Comparison of ENCODE assay signal across 22 cellular contexts in the genomic region with DNA sequence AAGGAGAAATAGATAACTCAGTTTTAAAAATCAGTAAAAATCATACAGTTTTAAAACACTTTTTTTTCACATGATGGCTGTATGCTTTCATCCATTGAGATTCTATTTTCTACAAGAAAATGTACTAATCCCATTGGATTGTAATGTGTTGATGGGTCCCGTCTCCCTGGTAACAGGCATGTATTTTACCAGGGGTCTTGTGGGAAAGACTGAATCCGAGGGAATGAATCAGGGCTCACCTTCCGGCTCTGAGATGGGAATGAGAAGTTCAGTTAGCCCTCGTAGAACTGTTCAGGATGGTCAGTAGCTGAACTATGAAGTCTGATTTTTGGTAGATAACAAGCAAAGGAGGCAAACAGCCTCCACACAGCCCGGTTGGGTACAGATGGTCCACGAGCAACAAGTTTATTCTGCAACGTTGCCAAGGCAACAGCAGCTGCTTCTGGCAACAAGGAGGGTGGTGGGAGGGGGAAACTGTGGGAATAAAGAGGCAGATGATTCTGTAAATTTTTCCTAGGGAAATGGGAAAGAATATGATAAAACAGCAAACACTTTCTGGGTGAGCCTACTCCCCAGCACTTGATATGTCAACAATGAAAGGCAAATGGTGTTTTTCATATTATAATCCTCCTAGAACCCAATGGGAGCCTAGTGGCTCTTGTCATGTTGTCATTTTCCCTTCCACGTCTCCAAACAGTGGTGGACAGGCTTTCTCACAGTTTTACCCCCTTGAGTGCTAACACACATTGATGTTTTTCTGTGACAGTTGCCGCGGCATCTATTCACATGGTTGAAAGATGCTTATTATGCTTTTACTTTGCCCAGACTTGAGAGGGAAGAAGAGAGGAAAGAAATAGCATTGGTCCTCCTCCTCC. TPM values are rescaled to one million over a fixed set of nuclear protein-coding genes. Genes with fewer than 3 reads are reported as not detected.
A peak's percentile ranks its signal among the peaks of the same experiment; 100 is the strongest.
DNase-seq lines count a peak whose midpoint lies in the region; ATAC-seq lines count a peak whose summit lies in the region.
"Had no signal": no experiment of that assay in that cellular context is flagged by ENCODE, and none has a peak within 500 bp of the region (broad histone marks: within the 10 kb centered on the region; RNA-seq: fewer than 3 reads in every experiment).

No MANE protein-coding gene starts in this region.

- no peak overlapping the region for H3K4me3 ChIP-seq in ectodermal cell (ENCODE audit: insufficient read depth, low read depth, low read length)
- H3K4me3 ChIP-seq: breast epithelium, smooth muscle cell had no signal

- ATAC-seq in GM18858 (IDR thresholded peaks at IDR 0.05; ENCODE audit: unreplicated experiment) = no peak
- no peak for ATAC-seq in GM21447 (IDR thresholded peaks at IDR 0.05; ENCODE audit: unreplicated experiment)
- ATAC-seq: activated CD8-positive, alpha-beta memory T cell treated with anti-CD3 and anti-CD28 coated beads, Interleukin-2, amount 10 ng/mL, durations not matched to agents 7 days and 5 days; activated T-helper 17 cell treated with anti-CD3 and anti-CD28 coated beads, Interleukin-2, amount 50 U/mL, for 72 hours; naive thymus-derived CD8-positive, alpha-beta T cell had no signal

- H3K27me3 ChIP-seq in ectodermal cell (ENCODE audit: control insufficient read depth, insufficient read depth, low read length, poor library complexity, severe bottlenecking) = no peaks in the 10 kb centered on the region
- H3K27me3 ChIP-seq: breast epithelium had no signal

- DNase-seq in NCI-H1105 treated with DMSO at 0.1 percent for 48 hours (lab: John Stamatoyannopoulos, UW) (peak; percentile 12), NCI-H1105 (lab: John Stamatoyannopoulos, UW) (no peak), NCI-H524 treated with DMSO at 0.1 percent for 48 hours (lab: John Stamatoyannopoulos, UW) (peak; percentile 15), nucleus accumbens (lab: John Stamatoyannopoulos, UW) (peak in 29 of 56 donors; percentile 8 to 71 (median 25))
- DNase-seq in activated CD8-positive, alpha-beta memory T cell treated with anti-CD3 and anti-CD28 coated beads, Interleukin-2, amount 50 U/mL, for 48 hours = no peak
- DNase-seq: 8988T; activated CD8-positive, alpha-beta memory T cell treated with anti-CD3 and anti-CD28 coated beads, Interleukin-2, amount 10 ng/mL, durations not matched to agents 7 days and 5 days; foreskin fibroblast; HCEC 1CT; mesenchymal stem cell; naive thymus-derived CD8-positive, alpha-beta T cell; NCI-H2029; NK-92 treated with Interleukin-12 subunit alpha and Interleukin-12 subunit beta, amount 100 ng/mL, for 24 hours; stimulated activated CD4-positive, alpha-beta T cell treated with anti-CD3 and anti-CD28 coated beads, Interleukin-4, amount 100 ng/mL, for 24 hours had no signal

- H3K27ac ChIP-seq in ectodermal cell (ENCODE audit: insufficient read depth, low read depth, low read length, poor library complexity, severe bottlenecking) = peak overlapping the region; percentile 45
- H3K27ac ChIP-seq: breast epithelium, RWPE1 had no signal

- no peaks in the 10 kb centered on the region for H3K36me3 ChIP-seq in ectodermal cell (ENCODE audit: control insufficient read depth, insufficient read depth, low read length)
- H3K36me3 ChIP-seq: breast epithelium had no signal

- 76 to 77% methylated on average over 10 of the region's 10 CpGs for WGBS in ectodermal cell, 2 experiments

- H3K9me3 ChIP-seq in ectodermal cell (ENCODE audit: control insufficient read depth, low read length) = peaks cover 2% of the 10 kb centered on the region
- H3K9me3 ChIP-seq: breast epithelium had no signal

- peaks cover 22% of the 10 kb centered on the region for H3K4me1 ChIP-seq in ectodermal cell (ENCODE audit: control insufficient read depth, insufficient read depth, low read length)
- H3K4me1 ChIP-seq: breast epithelium had no signal

RNA-seq across cellular contexts. Expression of gene SIAH3, which starts 12.4 kb away (rescaled TPM):
- polyA plus RNA-seq in ectodermal cell (2013, experiment 1 of 4) = 0.09 TPM
- polyA plus RNA-seq in ectodermal cell (2013, experiment 2 of 4) = 0.02 TPM
- polyA plus RNA-seq in ectodermal cell (2013, experiment 3 of 4) = not detected
- 0.04 TPM for polyA plus RNA-seq in ectodermal cell (2013, experiment 4 of 4)
- polyA plus RNA-seq: BJ, smooth muscle cell had no signal

Comparison
In these comparisons a context has a peak if more than half of its experiments do, and no peak if none do; other contexts are left out.
1. DNase-seq: peak in NCI-H1105 treated with DMSO at 0.1 percent for 48 hours (single experiment), NCI-H524 treated with DMSO at 0.1 percent for 48 hours (single experiment) and nucleus accumbens (29 of 56); none in NCI-H1105 (single experiment) and activated CD8-positive, alpha-beta memory T cell treated with anti-CD3 and anti-CD28 coated beads, Interleukin-2, amount 50 U/mL, for 48 hours (single experiment).